1 cellular context compared by ENCODE assay signal in the genomic region with DNA sequence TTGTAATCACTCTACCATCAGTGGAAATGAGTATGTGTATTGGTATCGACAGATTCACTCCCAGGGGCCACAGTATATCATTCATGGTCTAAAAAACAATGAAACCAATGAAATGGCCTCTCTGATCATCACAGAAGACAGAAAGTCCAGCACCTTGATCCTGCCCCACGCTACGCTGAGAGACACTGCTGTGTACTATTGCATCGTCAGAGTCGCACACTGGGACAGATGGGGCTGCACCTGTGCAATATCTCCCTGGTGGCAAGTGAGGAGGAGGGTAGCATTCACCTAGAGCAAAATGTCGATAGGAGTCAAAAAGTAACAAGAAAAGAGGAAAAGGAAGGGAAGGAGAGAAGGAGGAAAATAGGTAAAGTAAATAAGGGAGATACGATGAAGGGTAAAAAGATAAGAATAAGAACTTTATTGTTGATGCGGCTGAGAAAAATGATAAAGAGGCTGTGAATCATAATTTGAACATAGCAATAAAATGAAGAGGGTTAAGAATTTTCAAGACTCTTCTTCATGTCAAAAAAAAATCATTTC.
TF ChIP-seq lines count a peak whose summit lies in the region.

No MANE protein-coding gene starts in this region.

TF ChIP-seq in H1, 55 proteins besides CTCF, POLR2A, EP300 and RAD21:
- TF ChIP-seq KDM4A (IDR thresholded peaks at IDR 0.05; ENCODE audit: low read depth, low read length, severe bottlenecking) (no peak), KDM5A (IDR thresholded peaks at IDR 0.05; ENCODE audit: low read length) (no peak), JUN (IDR thresholded peaks at IDR 0.05; ENCODE audit: low read depth, low read length) (no peak), EZH2 (IDR thresholded peaks at IDR 0.05; ENCODE audit: low read depth, low read length, severe bottlenecking) (no peak), BACH1 (IDR thresholded peaks at IDR 0.05; ENCODE audit: low read length) (no peak), SRF (IDR thresholded peaks at IDR 0.05; ENCODE audit: low read depth, low read length) (no peak), SUZ12 (IDR thresholded peaks at IDR 0.05; ENCODE audit: low read length) (no peak), TEAD4 (IDR thresholded peaks at IDR 0.05; ENCODE audit: low read depth, low read length) (no peak), KDM1A (IDR thresholded peaks at IDR 0.05; ENCODE audit: borderline replicate concordance, low read length) (no peak), CTBP2 (IDR thresholded peaks at IDR 0.05; ENCODE audit: borderline replicate concordance, insufficient read depth, insufficient read length, low read length) (no peak), SP2 (IDR thresholded peaks at IDR 0.05; ENCODE audit: low read length) (no peak), FOSL1 (IDR thresholded peaks at IDR 0.05; ENCODE audit: insufficient read depth, low read depth, low read length) (no peak)
